12 cellular contexts compared by ENCODE assay signal in the genomic region with DNA sequence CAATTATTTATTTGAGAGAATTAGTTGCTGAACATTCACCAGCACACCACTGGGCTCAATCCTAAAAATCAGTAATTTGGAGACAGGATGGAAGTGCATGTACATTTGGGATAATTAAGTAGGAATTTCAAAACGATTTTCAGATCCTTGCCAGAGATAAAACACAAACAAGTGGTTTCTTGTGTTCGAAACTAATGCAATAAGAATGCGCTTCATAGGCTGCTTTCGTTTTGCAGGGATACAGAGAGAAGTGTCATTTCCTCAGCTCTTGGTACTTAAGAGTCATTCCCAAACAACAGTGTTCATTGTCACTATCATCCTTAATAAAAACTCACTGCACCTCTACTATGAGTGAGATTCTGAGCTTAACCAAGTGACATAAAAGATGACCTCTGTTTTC. TPM values are rescaled to one million over a fixed set of nuclear protein-coding genes. Genes with fewer than 3 reads are reported as not detected.
DNase-seq lines count a peak whose midpoint lies in the region; ATAC-seq and TF ChIP-seq lines count a peak whose summit lies in the region.
"Had no signal": no experiment of that assay in that cellular context is flagged by ENCODE, and none has a peak within 500 bp of the region (broad histone marks: within the 10 kb centered on the region; RNA-seq: fewer than 3 reads in every experiment).

No MANE protein-coding gene starts in this region.

- H3K9ac ChIP-seq in skeletal muscle satellite cell (ENCODE audit: low read depth, low read length) (no peak overlapping the region), colonic mucosa (ENCODE audit: low read depth in 2 of 2, low read length in 2 of 2) (no peak overlapping the region)

- intact Hi-C loops in colonic mucosa (cut with DNase I) = no loop called here

- peak overlapping the region; percentile 56 for H3K4me2 ChIP-seq in skeletal muscle satellite cell (ENCODE audit: low read length)

- H3K4me1 ChIP-seq in skeletal muscle satellite cell (ENCODE audit: control insufficient read depth, insufficient read depth, low read length) = peaks cover 22% of the 10 kb centered on the region
- no peaks in the 10 kb centered on the region for H3K4me1 ChIP-seq in colonic mucosa
- H3K4me1 ChIP-seq: lower lobe of right lung had no signal

- in situ Hi-C loops in SK-MEL-5 (cut with HindIII; ENCODE audit: low pct_unique_long_range_greater_than_20kb, low sequenced_read_pairs) = no loop called here

- no peaks in the 10 kb centered on the region for H3K9me3 ChIP-seq in skeletal muscle satellite cell (replicated peaks; ENCODE audit: low read length)
- no peaks in the 10 kb centered on the region for H3K9me3 ChIP-seq in colonic mucosa
- H3K9me3 ChIP-seq: lower lobe of right lung had no signal

- ATAC-seq in GM21390 (IDR thresholded peaks at IDR 0.05; ENCODE audit: unreplicated experiment) (no peak), GM18502 (IDR thresholded peaks at IDR 0.05; ENCODE audit: poor library complexity, unreplicated experiment) (no peak)
- ATAC-seq: activated naive CD4-positive, alpha-beta T cell treated with anti-CD3 and anti-CD28 coated beads, Interleukin-2, amount 50 U/mL, for 72 hours; lower lobe of right lung had no signal

- DNase-seq in H4 (ENCODE audit: low spot score) = peak; percentile 85
- peak; percentile 66 for DNase-seq in SK-MEL-5 (ENCODE audit: low read depth, low spot score)
- DNase-seq in fibroblast of peridontal ligament (ENCODE audit: extremely low read depth) = peak; percentile 90
- no peak for DNase-seq in colonic mucosa
- DNase-seq: activated CD4-positive, alpha-beta memory T cell treated with anti-CD3 and anti-CD28 coated beads for 36 hours; lower lobe of right lung; NCI-H524 had no signal

- no peak overlapping the region for H3K4me3 ChIP-seq in skeletal muscle satellite cell (ENCODE audit: low read length)
- no peak overlapping the region for H3K4me3 ChIP-seq in colonic mucosa
- H3K4me3 ChIP-seq: lower lobe of right lung, skin epidermis had no signal

- H3K27me3 ChIP-seq in skeletal muscle satellite cell (ENCODE audit: control insufficient read depth, insufficient read depth, low read length) (peaks cover 14% of the 10 kb centered on the region), colonic mucosa (no peaks in the 10 kb centered on the region)

- no peak overlapping the region for H3K27ac ChIP-seq in colonic mucosa
- H3K27ac ChIP-seq: lower lobe of right lung had no signal

- no peak for TF ChIP-seq CTCF in colonic mucosa (IDR thresholded peaks at IDR 0.05)

- no peaks in the 10 kb centered on the region for H3K36me3 ChIP-seq in skeletal muscle satellite cell (ENCODE audit: insufficient read depth, low read length)
- H3K36me3 ChIP-seq in colonic mucosa = no peaks in the 10 kb centered on the region
- H3K36me3 ChIP-seq: lower lobe of right lung had no signal

RNA-seq across cellular contexts. Expression of a gene that starts 20.6 kb away (rescaled TPM):
- 18.0 and 20.4 TPM in 2 replicates for total RNA-seq in H4 (2014; rRNA removed; shearing (Covaris generic))
- total RNA-seq in SK-MEL-5 (2014; rRNA removed; shearing (Covaris generic)) = 16.7 and 18.0 TPM in 2 replicates
- 10.9 and 11.0 TPM in 2 replicates for polyA plus RNA-seq in SK-MEL-5 (2015; cell fraction: cytosol; rRNA removed)
- polyA plus RNA-seq in SK-MEL-5 (2015; cell fraction: nucleus; rRNA removed) = 26.6 and 46.1 TPM in 2 replicates
- total RNA-seq in skeletal muscle satellite cell (2012; rRNA removed) = 29.2 and 34.7 TPM in 2 replicates
- 10 to 100 TPM; 31.8 to 34.9 TPM for total RNA-seq in colonic mucosa
